ENCODE assay signal across 9 cellular contexts in genomic region chr12:55705802-55706402, GRCh38. TPM values are rescaled to one million over a fixed set of nuclear protein-coding genes. Genes with fewer than 3 reads are reported as not detected.
DNase-seq lines count a peak whose midpoint lies in the region; ATAC-seq and TF ChIP-seq lines count a peak whose summit lies in the region.
"Had no signal": no experiment of that assay in that cellular context is flagged by ENCODE, and none has a peak within 500 bp of the region (broad histone marks: within the 10 kb centered on the region; RNA-seq: fewer than 3 reads in every experiment).

No MANE protein-coding gene starts in this region.

- H3K4me3 Mint-ChIP-seq in stimulated activated naive B cell treated with anti-CD40 and anti-IgM and Interleukin-4, amounts not matched to agents 10 μg/mL and 1 μg/mL and 100 μg/mL, for 72 hours = no peak overlapping the region

- H3K4me3 ChIP-seq in PC-3 (ENCODE audit: low read length) (no peak overlapping the region), heart right ventricle (peak overlapping the region; percentile 41 to 87 (median 72))
- H3K4me3 ChIP-seq: BLaER1 had no signal

- H3K27ac Mint-ChIP-seq in stimulated activated naive B cell treated with anti-CD40 and anti-IgM and Interleukin-4, amounts not matched to agents 10 μg/mL and 1 μg/mL and 100 μg/mL, for 72 hours = no peak overlapping the region

- H3K9me3 ChIP-seq in PC-3 (ENCODE audit: low read length) (no peaks in the 10 kb centered on the region), heart right ventricle (no peaks in the 10 kb centered on the region)
- H3K9me3 ChIP-seq: BLaER1 had no signal

- H3K79me2 ChIP-seq in PC-3 (ENCODE audit: low read length) = no peaks in the 10 kb centered on the region

- H3K9me2 ChIP-seq in PC-3 (replicated peaks; ENCODE audit: low read length) = no peaks in the 10 kb centered on the region

- H3K27me3 ChIP-seq in PC-3 (ENCODE audit: low read length) (no peaks in the 10 kb centered on the region), heart right ventricle (peaks cover 0 to 20% (median 0%) of the 10 kb centered on the region in 7 donors)

- CTCF ChIA-PET in PC-3 (lab: Charles Lee) = interaction anchor here (0.5 to 1.8 kb wide), 4 partner anchors 23 to 155 kb away, joined by 3 to 6 read pairs (median 5); a partner anchor contains a TSS

- 21 to 38% methylated on average over 5 of the region's 5 CpGs for WGBS in heart right ventricle, 2 donors

- peak; percentile 8 for DNase-seq in NCI-H2227 (lab: John Stamatoyannopoulos, UW; ENCODE audit: unreplicated experiment)
- DNase-seq in NCI-H2227 treated with DMSO at 0.1 percent for 48 hours (lab: John Stamatoyannopoulos, UW) = no peak
- no peak for DNase-seq in PC-3
- peak in 1 of 2 donors; percentile 46 for DNase-seq in heart right ventricle
- no peak for DNase-seq in stimulated activated naive B cell treated with anti-CD40 and anti-IgM and Interleukin-4, amounts not matched to agents 10 μg/mL and 1 μg/mL and 100 μg/mL, for 72 hours
- no peak for DNase-seq in NCI-H345 treated with DMSO at 0.1 percent for 48 hours (lab: John Stamatoyannopoulos, UW; ENCODE audit: unreplicated experiment)
- DNase-seq in C1 segment of cervical spinal cord (lab: John Stamatoyannopoulos, UW) = no peak

- no peak overlapping the region for H3K4me2 ChIP-seq in PC-3 (ENCODE audit: low read length)

- H3K4me1 Mint-ChIP-seq in stimulated activated naive B cell treated with anti-CD40 and anti-IgM and Interleukin-4, amounts not matched to agents 10 μg/mL and 1 μg/mL and 100 μg/mL, for 72 hours = peaks cover 22 to 30% of the 10 kb centered on the region in 2 donors

- no TSS peak for BruUV-seq in PC-3 (replicated peaks; lab: Mats Ljungman, UMichigan)

- ATAC-seq in PC-3 (no peak), heart right ventricle (peak in 3 of 8 donors; percentile 18 to 24 (median 18)), HG03159 (IDR thresholded peaks at IDR 0.05; ENCODE audit: unreplicated experiment) (no peak)
- peak; percentile 46 to 52 for ATAC-seq in stimulated activated naive B cell treated with anti-CD40 and anti-IgM and Interleukin-4, amounts not matched to agents 10 μg/mL and 1 μg/mL and 100 μg/mL, for 72 hours (replicated peaks)

- H3F3A ChIP-seq in PC-3 (ENCODE audit: low read length, unreplicated experiment) = no peaks in the 10 kb centered on the region

- peaks cover 8 to 21% of the 10 kb centered on the region in 2 donors for H3K27me3 Mint-ChIP-seq in stimulated activated naive B cell treated with anti-CD40 and anti-IgM and Interleukin-4, amounts not matched to agents 10 μg/mL and 1 μg/mL and 100 μg/mL, for 72 hours

- intact Hi-C loops in PC-3 (cut with micrococcal nuclease) (no loop called here), heart right ventricle (cut with DNase I) (no loop called here)

- H3K36me3 ChIP-seq in PC-3 (ENCODE audit: low read depth, low read length) (no peaks in the 10 kb centered on the region), heart right ventricle (peaks cover 0 to 15% (median 0%) of the 10 kb centered on the region in 9 donors)
- H3K36me3 ChIP-seq: BLaER1 had no signal

- peaks cover 14% of the 10 kb centered on the region for H3K4me1 ChIP-seq in PC-3 (ENCODE audit: insufficient read depth, low read length)
- H3K4me1 ChIP-seq in heart right ventricle = peaks cover 0 to 73% (median 47%) of the 10 kb centered on the region in 9 donors

- H3K27ac ChIP-seq in PC-3 (ENCODE audit: low read length) (no peak overlapping the region), heart right ventricle (peak overlapping the region; percentile 59 to 98 (median 89))
- H3K27ac ChIP-seq: BLaER1 had no signal

- no peak overlapping the region for H3K9ac ChIP-seq in PC-3 (ENCODE audit: low read length)
- H3K9ac ChIP-seq: BLaER1 had no signal

- H2AFZ ChIP-seq in PC-3 (ENCODE audit: low read length) = no peak overlapping the region

- no peaks in the 10 kb centered on the region for H3K36me3 Mint-ChIP-seq in stimulated activated naive B cell treated with anti-CD40 and anti-IgM and Interleukin-4, amounts not matched to agents 10 μg/mL and 1 μg/mL and 100 μg/mL, for 72 hours

- no peaks in the 10 kb centered on the region for H4K20me1 ChIP-seq in PC-3 (ENCODE audit: low read length)
- H4K20me1 ChIP-seq: BLaER1 had no signal

- H3K9me3 Mint-ChIP-seq in stimulated activated naive B cell treated with anti-CD40 and anti-IgM and Interleukin-4, amounts not matched to agents 10 μg/mL and 1 μg/mL and 100 μg/mL, for 72 hours = no peaks in the 10 kb centered on the region

- POLR2A ChIA-PET in PC-3 (lab: Charles Lee; ENCODE audit: unreplicated experiment) = interaction anchor here (0.6 kb wide), 1 partner anchor 19 kb away, joined by 8 read pairs; no protein-coding TSS in a partner anchor

- TF ChIP-seq CTCF in PC-3 (conservative IDR thresholded peaks at IDR 0.05; ENCODE audit: low read depth, low read length) (peak; percentile 59), heart right ventricle (IDR thresholded peaks at IDR 0.05) (peak in 8 of 9 donors; percentile 30 to 67 (median 54))

RNA-seq across cellular contexts. Expression of gene ITGA7, which starts 1.8 kb away (rescaled TPM):
- total RNA-seq in PC-3 (2014; rRNA removed) = 4.4 and 9.7 TPM in 2 replicates
- total RNA-seq in heart right ventricle = 100 to 1,000 TPM; 422 to 750 (median 538) TPM
- polyA plus RNA-seq in heart right ventricle = 100 to 1,000 TPM; 247 to 481 TPM

RNA-seq across cellular contexts. Expression of gene BLOC1S1, which starts 9.9 kb away (rescaled TPM):
- total RNA-seq in PC-3 (2014; rRNA removed) (63.5 and 90.8 TPM in 2 replicates), heart right ventricle (100 to 1,000 TPM in 5 of 10 donors, 10 to 100 TPM in 5; 68.3 to 136 (median 101) TPM)
- 100 to 1,000 TPM; 305 to 515 TPM for polyA plus RNA-seq in heart right ventricle

RNA-seq across cellular contexts. Expression of gene RDH5, which starts 14.3 kb away (rescaled TPM):
- total RNA-seq in PC-3 (2014; rRNA removed) (4.6 and 5.1 TPM in 2 replicates), heart right ventricle (10 to 100 TPM in 6 of 10 donors, 1 to 10 TPM in 4; 4.9 to 25.9 (median 13.6) TPM)
- 10 to 100 TPM; 40.1 to 54.5 TPM for polyA plus RNA-seq in heart right ventricle

RNA-seq across cellular contexts. Expression of gene CD63, which starts 22.9 kb away (rescaled TPM):
- 784 and 869 TPM in 2 replicates for total RNA-seq in PC-3 (2014; rRNA removed)
- total RNA-seq in heart right ventricle = 1,000 to 10,000 TPM in 2 of 10 donors, 100 to 1,000 TPM in 8; 565 to 1,547 (median 768) TPM
- 1,000 to 10,000 TPM; 1,333 to 2,861 TPM for polyA plus RNA-seq in heart right ventricle

RNA-seq across cellular contexts. Expression of gene GDF11, which starts 37.0 kb away (rescaled TPM):
- total RNA-seq in PC-3 (2014; rRNA removed) = 7.1 and 17.4 TPM in 2 replicates
- total RNA-seq in heart right ventricle = 10 to 100 TPM in 8 of 10 donors, 1 to 10 TPM in 2; 6.2 to 17.6 (median 12.4) TPM
- 1 to 10 TPM; 3.2 to 8.3 TPM for polyA plus RNA-seq in heart right ventricle

Comparison
In these comparisons a context has a peak if more than half of its experiments do, and no peak if none do; other contexts are left out.
1. ATAC-seq: peak in stimulated activated naive B cell treated with anti-CD40 and anti-IgM and Interleukin-4, amounts not matched to agents 10 μg/mL and 1 μg/mL and 100 μg/mL, for 72 hours (2 of 2); none in PC-3 (single experiment) and HG03159 (single experiment).
2. RNA of gene ITGA7, which starts 1.8 kb away (total RNA-seq): 422 to 750 TPM in heart right ventricle; 4.4 to 9.7 TPM in PC-3; every median in the first group is over 10 times any median in the second.